22 cellular contexts compared by ENCODE assay signal in genomic region chrX:6029014-6029413, GRCh38.
"Had no signal": no experiment of that assay in that cellular context is flagged by ENCODE, and none has a peak within 500 bp of the region (broad histone marks: within the 10 kb centered on the region; RNA-seq: fewer than 3 reads in every experiment).

No MANE protein-coding gene starts in this region.

- H3K27ac Mint-ChIP-seq: endodermal cell; naive thymus-derived CD4-positive, alpha-beta T cell; nephron progenitor cell; stimulated activated naive B cell treated with anti-CD40 and anti-IgM and Interleukin-4, amounts not matched to agents 10 μg/mL and 1 μg/mL and 100 μg/mL, for 72 hours; stimulated activated naive CD8-positive, alpha-beta T cell treated with anti-CD3 and anti-CD28 coated beads, Interleukin-15, amount 100 ng/mL, for 72 hours had no signal

- H3K27me3 ChIP-seq: esophagus squamous epithelium, gastroesophageal sphincter, neutrophil, spleen, testis, tibial nerve, upper lobe of right lung, vagina had no signal

- H3K36me3 Mint-ChIP-seq: naive thymus-derived CD4-positive, alpha-beta T cell; stimulated activated naive B cell treated with anti-CD40 and anti-IgM and Interleukin-4, amounts not matched to agents 10 μg/mL and 1 μg/mL and 100 μg/mL, for 72 hours had no signal

- H3K36me3 ChIP-seq: esophagus squamous epithelium, gastroesophageal sphincter, neutrophil, spleen, tibial nerve, upper lobe of right lung, vagina had no signal

- H3K9me3 Mint-ChIP-seq: endodermal cell; naive thymus-derived CD4-positive, alpha-beta T cell; nephron progenitor cell; stimulated activated naive B cell treated with anti-CD40 and anti-IgM and Interleukin-4, amounts not matched to agents 10 μg/mL and 1 μg/mL and 100 μg/mL, for 72 hours; stimulated activated naive CD8-positive, alpha-beta T cell treated with anti-CD3 and anti-CD28 coated beads, Interleukin-15, amount 100 ng/mL, for 72 hours had no signal

- H3K4me3 Mint-ChIP-seq: endodermal cell; naive thymus-derived CD4-positive, alpha-beta T cell; nephron progenitor cell; stimulated activated naive B cell treated with anti-CD40 and anti-IgM and Interleukin-4, amounts not matched to agents 10 μg/mL and 1 μg/mL and 100 μg/mL, for 72 hours; stimulated activated naive CD8-positive, alpha-beta T cell treated with anti-CD3 and anti-CD28 coated beads, Interleukin-15, amount 100 ng/mL, for 72 hours had no signal

- DNase-seq: effector CD4-positive, alpha-beta T cell; endodermal cell; esophagus squamous epithelium; foreskin fibroblast; glutamatergic neuron; islet precursor cell; mammary epithelial cell; naive thymus-derived CD4-positive, alpha-beta T cell; nephron progenitor cell; posterior cingulate gyrus; spleen; stimulated activated CD4-positive, alpha-beta T cell treated with anti-CD3 and anti-CD28 coated beads, Interleukin-15, amount 100 ng/mL, for 24 hours; stimulated activated CD4-positive, alpha-beta T cell treated with anti-CD3 and anti-CD28 coated beads, Interleukin-1b, Interleukin-23, amount 100 ng/mL, for 48 hours; stimulated activated CD4-positive, alpha-beta T cell treated with anti-CD3 and anti-CD28 coated beads, Interleukin-4, amount 100 ng/mL, for 24 hours; stimulated activated naive B cell treated with anti-CD40 and anti-IgM and Interleukin-4, amounts not matched to agents 10 μg/mL and 1 μg/mL and 100 μg/mL, for 72 hours; stimulated activated naive CD8-positive, alpha-beta T cell treated with anti-CD3 and anti-CD28 coated beads, Interleukin-15, amount 100 ng/mL, for 72 hours; testis; upper lobe of right lung had no signal

- H3K4me3 ChIP-seq: esophagus squamous epithelium, gastroesophageal sphincter, spleen, testis, tibial nerve, upper lobe of right lung, vagina had no signal

- H3K4me1 Mint-ChIP-seq: naive thymus-derived CD4-positive, alpha-beta T cell; stimulated activated naive B cell treated with anti-CD40 and anti-IgM and Interleukin-4, amounts not matched to agents 10 μg/mL and 1 μg/mL and 100 μg/mL, for 72 hours; stimulated activated naive CD8-positive, alpha-beta T cell treated with anti-CD3 and anti-CD28 coated beads, Interleukin-15, amount 100 ng/mL, for 72 hours had no signal
